1 cellular context compared by ENCODE assay signal in genomic region chr20:1335961-1336698, GRCh38.
TF ChIP-seq lines count a peak whose summit lies in the region.

No MANE protein-coding gene starts in this region.

TF ChIP-seq in HepG2, 621 proteins besides CTCF, POLR2A, EP300 and RAD21 (continued from another document):
- TF ChIP-seq SNAPC4 (CRISPR knock-in tag; IDR thresholded peaks at IDR 0.05) (no peak), FOXC1 (CRISPR knock-in tag; IDR thresholded peaks at IDR 0.05; ENCODE audit: borderline replicate concordance) (no peak), ZSCAN29 (CRISPR knock-in tag; conservative IDR thresholded peaks at IDR 0.05) (no peak), POLR2AphosphoS5 (IDR thresholded peaks at IDR 0.05; ENCODE audit: low read depth, low read length) (peak; percentile 36; the same call in 1 of the 2 replicates), DNMT1 (CRISPR knock-in tag; IDR thresholded peaks at IDR 0.05) (no peak)
